Comparison of ENCODE assay signal across 24 cellular contexts in genomic region chr5:130386155-130386554, GRCh38.
DNase-seq lines count a peak whose midpoint lies in the region; ATAC-seq and TF ChIP-seq lines count a peak whose summit lies in the region.
"Had no signal": no experiment of that assay in that cellular context is flagged by ENCODE, and none has a peak within 500 bp of the region (broad histone marks: within the 10 kb centered on the region; RNA-seq: fewer than 3 reads in every experiment).

No MANE protein-coding gene starts in this region.

- H3K27ac ChIP-seq in neuronal stem cell (replicated peaks; ENCODE audit: low read length): no peak overlapping the region
- no peak overlapping the region for H3K27ac ChIP-seq in CD4-positive, alpha-beta T cell (ENCODE audit: low read depth, low read length)
- H3K27ac ChIP-seq: adrenal gland, brain microvascular endothelial cell, colonic mucosa, ovary, testis had no signal

- no peaks in the 10 kb centered on the region for H3K9me3 Mint-ChIP-seq in CD4-positive, alpha-beta T cell
- H3K9me3 Mint-ChIP-seq: stimulated activated memory B cell treated with anti-CD40 and anti-IgM and Interleukin-4, amounts not matched to agents 10 μg/mL and 1 μg/mL and 100 μg/mL, for 72 hours had no signal

- CTCF ChIA-PET in CD4-positive, alpha-beta T cell (lab: Charles Lee): no interaction called here

- no peaks in the 10 kb centered on the region for H3K9me3 ChIP-seq in neuronal stem cell (replicated peaks in 1 of 2; ENCODE audit: control insufficient read depth in 2 of 2, insufficient read depth in 1 of 2, low read depth in 1 of 2, low read length in 2 of 2)
- no peaks in the 10 kb centered on the region for H3K9me3 ChIP-seq in CD4-positive, alpha-beta T cell (ENCODE audit: control insufficient read depth, low read length)
- H3K9me3 ChIP-seq: adrenal gland, colonic mucosa, ovary, testis had no signal

- H3K4me2 ChIP-seq in neuronal stem cell (ENCODE audit: insufficient read depth, low read length, poor library complexity, severe bottlenecking): no peak overlapping the region

- no peak overlapping the region for H3K23ac ChIP-seq in neuronal stem cell (ENCODE audit: low read depth, low read length, poor library complexity)

- H3K36me3 ChIP-seq in neuronal stem cell (replicated peaks in 1 of 2; ENCODE audit: control insufficient read depth in 2 of 2, insufficient read depth in 2 of 2, low read length in 2 of 2): no peaks in the 10 kb centered on the region
- H3K36me3 ChIP-seq: adrenal gland, brain microvascular endothelial cell, colonic mucosa, ovary had no signal

- no peak overlapping the region for H3K4me3 Mint-ChIP-seq in CD4-positive, alpha-beta T cell
- H3K4me3 Mint-ChIP-seq: effector memory CD8-positive, alpha-beta T cell; stimulated activated memory B cell treated with anti-CD40 and anti-IgM and Interleukin-4, amounts not matched to agents 10 μg/mL and 1 μg/mL and 100 μg/mL, for 72 hours had no signal

- no peak for ATAC-seq in GM19455 (IDR thresholded peaks at IDR 0.05; ENCODE audit: unreplicated experiment)
- no peak for ATAC-seq in CD4-positive, alpha-beta T cell (ENCODE audit: poor library complexity)
- ATAC-seq in GM21528 (IDR thresholded peaks at IDR 0.05; ENCODE audit: low FRiP score, unreplicated experiment): no peak
- ATAC-seq: effector memory CD8-positive, alpha-beta T cell; stimulated activated memory B cell treated with anti-CD40 and anti-IgM and Interleukin-4, amounts not matched to agents 10 μg/mL and 1 μg/mL and 100 μg/mL, for 72 hours had no signal

- H2BK5ac ChIP-seq in neuronal stem cell (ENCODE audit: low read length): no peak overlapping the region

- H3K79me1 ChIP-seq in neuronal stem cell (ENCODE audit: low read depth, low read length): no peaks in the 10 kb centered on the region

- H3K4me1 Mint-ChIP-seq in CD4-positive, alpha-beta T cell (ENCODE audit: low read depth): no peaks in the 10 kb centered on the region
- H3K4me1 Mint-ChIP-seq: stimulated activated memory B cell treated with anti-CD40 and anti-IgM and Interleukin-4, amounts not matched to agents 10 μg/mL and 1 μg/mL and 100 μg/mL, for 72 hours had no signal

- no peak overlapping the region for H3K18ac ChIP-seq in neuronal stem cell (ENCODE audit: low read length)

- no peak overlapping the region for H3K4ac ChIP-seq in neuronal stem cell (ENCODE audit: low read length)

- no peak overlapping the region for H3K14ac ChIP-seq in neuronal stem cell (ENCODE audit: low read length)

- no CpG with 5 or more reads among the region's 1 CpG for WGBS in neuronal stem cell (ENCODE audit: extremely low coverage in 2 of 2, insufficient read length in 2 of 2, insufficient replicate concordance in 1 of 2), 2 donors

- no peaks in the 10 kb centered on the region for H3K27me3 ChIP-seq in neuronal stem cell (ENCODE audit: control insufficient read depth in 3 of 3, insufficient read depth in 3 of 3, low read depth in 1 of 3, low read length in 3 of 3)
- H3K27me3 ChIP-seq in CD4-positive, alpha-beta T cell (ENCODE audit: control insufficient read depth, insufficient read depth, low read length): no peaks in the 10 kb centered on the region
- H3K27me3 ChIP-seq: adrenal gland, brain microvascular endothelial cell, colonic mucosa, ovary, testis had no signal

- no peaks in the 10 kb centered on the region for H3K36me3 Mint-ChIP-seq in CD4-positive, alpha-beta T cell (ENCODE audit: low read depth)
- H3K36me3 Mint-ChIP-seq: stimulated activated memory B cell treated with anti-CD40 and anti-IgM and Interleukin-4, amounts not matched to agents 10 μg/mL and 1 μg/mL and 100 μg/mL, for 72 hours had no signal

- H3K27me3 Mint-ChIP-seq in CD4-positive, alpha-beta T cell: peaks cover 6% of the 10 kb centered on the region
- H3K27me3 Mint-ChIP-seq: effector memory CD8-positive, alpha-beta T cell; stimulated activated memory B cell treated with anti-CD40 and anti-IgM and Interleukin-4, amounts not matched to agents 10 μg/mL and 1 μg/mL and 100 μg/mL, for 72 hours had no signal

- H4K91ac ChIP-seq in neuronal stem cell (ENCODE audit: low read depth, low read length, poor library complexity): no peak overlapping the region

- H3K4me3 ChIP-seq in fibroblast of villous mesenchyme (ENCODE audit: low read depth, low read length) (no peak overlapping the region), neuronal stem cell (ENCODE audit: low read length in 2 of 2) (no peak overlapping the region)
- H3K4me3 ChIP-seq: adrenal gland, colonic mucosa, ovary, testis had no signal

- H2BK120ac ChIP-seq in neuronal stem cell (ENCODE audit: low read depth, low read length): no peak overlapping the region

- H2AFZ ChIP-seq in neuronal stem cell (ENCODE audit: low read length): peak overlapping the region; percentile 69

- in situ Hi-C loops in KBM-7 (cut with MboI; ENCODE audit: low pct_unique_long_range_greater_than_20kb, low sequenced_read_pairs): no loop called here

- intact Hi-C loops in CD4-positive, alpha-beta T cell (cut with DNase I, micrococcal nuclease): no loop called here

- no peak overlapping the region for H2BK15ac ChIP-seq in neuronal stem cell (ENCODE audit: low read length)

- no peak overlapping the region for H2BK12ac ChIP-seq in neuronal stem cell (ENCODE audit: low read length)

- H3K4me1 ChIP-seq in neuronal stem cell (ENCODE audit: control insufficient read depth in 2 of 2, insufficient read depth in 1 of 2, low read depth in 1 of 2, low read length in 2 of 2): no peaks in the 10 kb centered on the region
- H3K4me1 ChIP-seq: adrenal gland, colonic mucosa, testis had no signal

- no peak overlapping the region for H2AK5ac ChIP-seq in neuronal stem cell (ENCODE audit: low read depth, low read length)

- POLR2A ChIA-PET in CD4-positive, alpha-beta T cell (lab: Charles Lee): no interaction called here

- H4K8ac ChIP-seq in neuronal stem cell (ENCODE audit: low read depth, low read length): no peak overlapping the region

- DNase-seq in KBM-7 (peak; percentile 20), amniotic epithelial cell (ENCODE audit: low read depth) (peak; percentile 11), fibroblast of villous mesenchyme (ENCODE audit: low read depth) (peak; percentile 31), neuronal stem cell (ENCODE audit: low spot score) (no peak)
- DNase-seq in activated CD8-positive, alpha-beta memory T cell treated with anti-CD3 and anti-CD28 coated beads, Interleukin-2, amount 50 U/mL, for 4 hours: no peak
- no peak for DNase-seq in CD4-positive, alpha-beta T cell
- DNase-seq: activated T-cell treated with anti-CD3 and anti-CD28 coated beads, Interleukin-2, amount 50 U/mL, for 1 hour; adrenal gland; brain microvascular endothelial cell; colonic mucosa; COR-L47; DND-41; effector memory CD8-positive, alpha-beta T cell; glutamatergic neuron; MM.1S; NCI-H146; NCI-H510A treated with DMSO at 0.1 percent for 48 hours; ovary; stimulated activated CD4-positive, alpha-beta T cell treated with anti-CD3 and anti-CD28 coated beads, Interleukin-4, amount 100 ng/mL, for 1 hour; T-helper 1 cell; testis had no signal

- TF ChIP-seq CTCF in fibroblast of villous mesenchyme (IDR thresholded peaks at IDR 0.05; ENCODE audit: insufficient read depth, low read depth, low read length): no peak
- no peak for TF ChIP-seq CTCF in CD4-positive, alpha-beta T cell (IDR thresholded peaks at IDR 0.05)

- no peak overlapping the region for H3K27ac Mint-ChIP-seq in CD4-positive, alpha-beta T cell
- H3K27ac Mint-ChIP-seq: effector memory CD8-positive, alpha-beta T cell; stimulated activated memory B cell treated with anti-CD40 and anti-IgM and Interleukin-4, amounts not matched to agents 10 μg/mL and 1 μg/mL and 100 μg/mL, for 72 hours had no signal

- H3K9ac ChIP-seq in neuronal stem cell (ENCODE audit: low read depth, low read length, poor library complexity): no peak overlapping the region

Comparison
In these comparisons a context has a peak if more than half of its experiments do, and no peak if none do; other contexts are left out.
1. DNase-seq: peak in KBM-7 (single experiment), amniotic epithelial cell (single experiment) and fibroblast of villous mesenchyme (single experiment); none in neuronal stem cell (single experiment), activated CD8-positive, alpha-beta memory T cell treated with anti-CD3 and anti-CD28 coated beads, Interleukin-2, amount 50 U/mL, for 4 hours (single experiment) and CD4-positive, alpha-beta T cell (0 of 10).